ENCODE assay signal across 1 cellular context in genomic region chr1:234490789-234491479, GRCh38.
A peak's percentile ranks its signal among the peaks of the same experiment; 100 is the strongest.
TF ChIP-seq lines count a peak whose summit lies in the region.

No MANE protein-coding gene starts in this region.

TF ChIP-seq in K562, 482 proteins besides CTCF, POLR2A, EP300 and RAD21 (continued from another document and continues in another):
- TF ChIP-seq RREB1 (CRISPR knock-in tag; IDR thresholded peaks at IDR 0.05), result peak; percentile 98
- TF ChIP-seq DPF2 (IDR thresholded peaks at IDR 0.05), result peak; percentile 99
- TF ChIP-seq SP1 (CRISPR knock-in tag; IDR thresholded peaks at IDR 0.05), result no peak
- no peak for TF ChIP-seq HNRNPUL1 (IDR thresholded peaks at IDR 0.05; ENCODE audit: low read length)
- no peak for TF ChIP-seq RBM25 (IDR thresholded peaks at IDR 0.05; ENCODE audit: low read depth, low read length, severe bottlenecking)
- TF ChIP-seq RBBP5 (IDR thresholded peaks at IDR 0.05; ENCODE audit: borderline replicate concordance, insufficient read depth, low read length, poor library complexity, severe bottlenecking), result no peak
- no peak; the same call in 1 of the 2 replicates for TF ChIP-seq ZNF24 (IDR thresholded peaks at IDR 0.05)
- TF ChIP-seq ZNF311 (CRISPR knock-in tag; IDR thresholded peaks at IDR 0.05), result no peak
- no peak for TF ChIP-seq ZNF280B (CRISPR knock-in tag; IDR thresholded peaks at IDR 0.05)
- no peak for TF ChIP-seq THAP7 (CRISPR knock-in tag; IDR thresholded peaks at IDR 0.05)
- TF ChIP-seq ZBTB33 (CRISPR knock-in tag; IDR thresholded peaks at IDR 0.05), result no peak
- TF ChIP-seq HES1 (IDR thresholded peaks at IDR 0.05; ENCODE audit: low read depth), result peak; percentile 75
- no peak for TF ChIP-seq E2F4 (CRISPR knock-in tag; IDR thresholded peaks at IDR 0.05; ENCODE audit: low read depth)
- TF ChIP-seq GATAD2B (IDR thresholded peaks at IDR 0.05; ENCODE audit: borderline replicate concordance), result peak; percentile 89
- peak; percentile 63; the same call in 1 of the 2 replicates for TF ChIP-seq TCF15 (CRISPR knock-in tag; IDR thresholded peaks at IDR 0.05)
- TF ChIP-seq CBFA2T2 (conservative IDR thresholded peaks at IDR 0.05), result peak; percentile 94
- no peak for TF ChIP-seq ZNF778 (CRISPR knock-in tag; IDR thresholded peaks at IDR 0.05)
- TF ChIP-seq JUNB (CRISPR knock-in tag; conservative IDR thresholded peaks at IDR 0.05), result peak; percentile 38; the same call in 1 of the 2 replicates
- TF ChIP-seq PHF21A (IDR thresholded peaks at IDR 0.05; ENCODE audit: borderline replicate concordance, low read depth), result peak; percentile 75; the same call in 1 of the 2 replicates
- no peak for TF ChIP-seq PATZ1 (CRISPR knock-in tag; IDR thresholded peaks at IDR 0.05; ENCODE audit: borderline replicate concordance)
- no peak for TF ChIP-seq ZNF12 (CRISPR knock-in tag; IDR thresholded peaks at IDR 0.05)
- no peak for TF ChIP-seq SUPT5H (IDR thresholded peaks at IDR 0.05)
- peak; percentile 61 for TF ChIP-seq ZFP1 (CRISPR knock-in tag; IDR thresholded peaks at IDR 0.05)
- TF ChIP-seq BCL6 (CRISPR knock-in tag; IDR thresholded peaks at IDR 0.05), result peak; percentile 58; the same call in 1 of the 2 replicates
- TF ChIP-seq BRF2 (IDR thresholded peaks at IDR 0.05; ENCODE audit: borderline replicate concordance, insufficient read depth, insufficient read length), result no peak
- TF ChIP-seq TRIM28 (IDR thresholded peaks at IDR 0.05), result 0 out of 2 replicates have a peak, but pooled peaks have one; percentile 46
- no peak for TF ChIP-seq BCLAF1 (IDR thresholded peaks at IDR 0.05; ENCODE audit: borderline replicate concordance in 1 of 2, control insufficient read depth in 1 of 2, low read depth in 2 of 2, low read length in 1 of 2)
- no peak for TF ChIP-seq NFATC3 (IDR thresholded peaks at IDR 0.05)
- TF ChIP-seq U2AF1 (optimal IDR thresholded peaks at IDR 0.05; ENCODE audit: low read depth, low read length), result no peak
- TF ChIP-seq SAP30 (IDR thresholded peaks at IDR 0.05; ENCODE audit: borderline replicate concordance, insufficient read depth, low read depth, low read length, poor library complexity, severe bottlenecking), result no peak
- TF ChIP-seq BRD9 (IDR thresholded peaks at IDR 0.05; ENCODE audit: low read depth, partially characterized antibody), result peak; percentile 81
- no peak for TF ChIP-seq SIX5 (IDR thresholded peaks at IDR 0.05; ENCODE audit: borderline replicate concordance in 1 of 2, insufficient read depth in 1 of 2, low read depth in 1 of 2, low read length in 2 of 2)
- peak; percentile 50 to 98; a peak in 3 of 4 replicates for TF ChIP-seq MAZ (CRISPR knock-in tag; conservative IDR thresholded peaks at IDR 0.05 in 1 of 2, IDR thresholded peaks at IDR 0.05 in 1 of 2)
- no peak for TF ChIP-seq ZNF431 (CRISPR knock-in tag; IDR thresholded peaks at IDR 0.05)
- no peak for TF ChIP-seq XRCC4 (IDR thresholded peaks at IDR 0.05; ENCODE audit: extremely low read depth, insufficient read depth, insufficient read length)
- TF ChIP-seq E2F6 (IDR thresholded peaks at IDR 0.05; ENCODE audit: borderline replicate concordance in 1 of 2, extremely low read depth in 1 of 2, insufficient read depth in 1 of 2, insufficient read length in 1 of 2, low read depth in 1 of 2, low read length in 1 of 2, poor library complexity in 1 of 2, severe bottlenecking in 1 of 2), result no peak
- no peak for TF ChIP-seq NFXL1 (CRISPR knock-in tag; IDR thresholded peaks at IDR 0.05)
- TF ChIP-seq ETV1 (tag; conservative IDR thresholded peaks at IDR 0.05; ENCODE audit: low read depth), result no peak
- peak; percentile 72 for TF ChIP-seq ZNF239 (CRISPR knock-in tag; IDR thresholded peaks at IDR 0.05)
- TF ChIP-seq EP400 (IDR thresholded peaks at IDR 0.05), result peak; percentile 63
